Comparison of ENCODE assay signal across 10 cellular contexts in genomic region chr4:176013466-176014247, GRCh38. TPM values are rescaled to one million over a fixed set of nuclear protein-coding genes. Genes with fewer than 3 reads are reported as not detected.
A peak's percentile ranks its signal among the peaks of the same experiment; 100 is the strongest.
DNase-seq lines count a peak whose midpoint lies in the region; ATAC-seq and TF ChIP-seq lines count a peak whose summit lies in the region.
"Had no signal": no experiment of that assay in that cellular context is flagged by ENCODE, and none has a peak within 500 bp of the region (broad histone marks: within the 10 kb centered on the region; RNA-seq: fewer than 3 reads in every experiment).

No MANE protein-coding gene starts in this region.

- intact Hi-C loops in lower leg skin (cut with DNase I; ENCODE audit: low total_unique reads): no loop called here
- intact Hi-C loops in activated CD4-positive, alpha-beta T cell treated with anti-CD3 and anti-CD28 coated beads for 36 hours (cut with DNase I, micrococcal nuclease): no loop called here

- no peaks in the 10 kb centered on the region for H3K9me3 Mint-ChIP-seq in activated CD4-positive, alpha-beta T cell treated with anti-CD3 and anti-CD28 coated beads for 36 hours (ENCODE audit: low read depth)

- H3K9me3 ChIP-seq in OCI-LY3 (ENCODE audit: insufficient read depth, low read length): peaks cover 37% of the 10 kb centered on the region; the same call in 1 of the 2 replicates
- H3K9me3 ChIP-seq: Peyer's patch had no signal

- CTCF ChIA-PET in activated CD4-positive, alpha-beta T cell treated with anti-CD3 and anti-CD28 coated beads for 36 hours (lab: Charles Lee): interaction anchor here (0.7 to 1.4 kb wide), 2 partner anchors 13 to 35 kb away, joined by 3 read pairs; no protein-coding TSS in a partner anchor

- H3K27ac Mint-ChIP-seq in activated CD4-positive, alpha-beta T cell treated with anti-CD3 and anti-CD28 coated beads for 36 hours: no peak overlapping the region

- H3K4me3 Mint-ChIP-seq in activated CD4-positive, alpha-beta T cell treated with anti-CD3 and anti-CD28 coated beads for 36 hours: no peak overlapping the region

- H3K4me2 ChIP-seq in OCI-LY3 (ENCODE audit: low read length): peak overlapping the region; percentile 29

- DNase-seq in lower leg skin (ENCODE audit: low spot score in 2 of 2) (no peak), activated T-cell treated with anti-CD3 and anti-CD28 coated beads for 4 hours (no peak), RKO (ENCODE audit: low spot score) (no peak)
- DNase-seq in activated CD4-positive, alpha-beta T cell treated with anti-CD3 and anti-CD28 coated beads for 36 hours: no peak
- DNase-seq: left ventricle myocardium inferior, Peyer's patch had no signal

- H4K20me1 ChIP-seq in OCI-LY3 (ENCODE audit: insufficient read depth, low read length): no peaks in the 10 kb centered on the region

- WGBS in lower leg skin, 2 donors: 78 to 84% methylated on average over 9 of the region's 9 CpGs

- ATAC-seq in GM18499 (IDR thresholded peaks at IDR 0.05; ENCODE audit: insufficient read depth, unreplicated experiment) (peak; percentile 91), GM21423 (IDR thresholded peaks at IDR 0.05; ENCODE audit: unreplicated experiment) (peak; percentile 83), HG03097 (IDR thresholded peaks at IDR 0.05; ENCODE audit: low FRiP score, unreplicated experiment) (peak; percentile 94)
- ATAC-seq in activated CD4-positive, alpha-beta T cell treated with anti-CD3 and anti-CD28 coated beads for 36 hours: no peak

- no peaks in the 10 kb centered on the region for H3K79me2 ChIP-seq in OCI-LY3 (ENCODE audit: low read length)

- H3K9ac ChIP-seq in OCI-LY3 (ENCODE audit: low read length): no peak overlapping the region

- H3K4me3 ChIP-seq in OCI-LY3 (ENCODE audit: low read length) (no peak overlapping the region; the same call in 1 of the 2 replicates), lower leg skin (ENCODE audit: low read depth, poor library complexity, severe bottlenecking) (no peak overlapping the region)
- H3K4me3 ChIP-seq: left ventricle myocardium inferior, Peyer's patch had no signal

- H2AFZ ChIP-seq in OCI-LY3 (ENCODE audit: low read depth, low read length): no peak overlapping the region

- POLR2A ChIA-PET in activated CD4-positive, alpha-beta T cell treated with anti-CD3 and anti-CD28 coated beads for 36 hours (lab: Charles Lee): no interaction called here

- TF ChIP-seq CTCF in OCI-LY3 (IDR thresholded peaks at IDR 0.05; ENCODE audit: low read depth, low read length) (no peak), lower leg skin (IDR thresholded peaks at IDR 0.05) (no peak)

- H3K27ac ChIP-seq in OCI-LY3 (ENCODE audit: low read length): peak overlapping the region; percentile 26; the same call in 1 of the 2 replicates
- H3K27ac ChIP-seq: left ventricle myocardium inferior had no signal

- peaks cover 5% of the 10 kb centered on the region for H3K27me3 Mint-ChIP-seq in activated CD4-positive, alpha-beta T cell treated with anti-CD3 and anti-CD28 coated beads for 36 hours

- no peaks in the 10 kb centered on the region for H3K27me3 ChIP-seq in OCI-LY3 (ENCODE audit: low read depth, low read length)
- H3K27me3 ChIP-seq: Peyer's patch had no signal

- H3K36me3 ChIP-seq in OCI-LY3 (replicated peaks; ENCODE audit: low read depth, low read length): peaks cover 15% of the 10 kb centered on the region
- H3K36me3 ChIP-seq: left ventricle myocardium inferior, Peyer's patch had no signal

- H3K36me3 Mint-ChIP-seq in activated CD4-positive, alpha-beta T cell treated with anti-CD3 and anti-CD28 coated beads for 36 hours (ENCODE audit: low read depth): no peaks in the 10 kb centered on the region

- TF ChIP-seq POLR2A in lower leg skin (IDR thresholded peaks at IDR 0.05): no peak

- H3K4me1 ChIP-seq in OCI-LY3 (ENCODE audit: low read length): peaks cover 36% of the 10 kb centered on the region
- H3K4me1 ChIP-seq: left ventricle myocardium inferior, Peyer's patch had no signal

- no peaks in the 10 kb centered on the region for H3K4me1 Mint-ChIP-seq in activated CD4-positive, alpha-beta T cell treated with anti-CD3 and anti-CD28 coated beads for 36 hours

RNA-seq across cellular contexts. Expression of gene WDR17, which starts 52.0 kb away (rescaled TPM):
- under 1 TPM in 3 of 4 donors, not detected in 1; 0.13 to 0.58 (median 0.32) TPM for total RNA-seq in lower leg skin
- total RNA-seq in activated CD4-positive, alpha-beta T cell treated with anti-CD3 and anti-CD28 coated beads for 36 hours: 1 to 10 TPM; 2.2 to 2.5 TPM
